In the genomic region with DNA sequence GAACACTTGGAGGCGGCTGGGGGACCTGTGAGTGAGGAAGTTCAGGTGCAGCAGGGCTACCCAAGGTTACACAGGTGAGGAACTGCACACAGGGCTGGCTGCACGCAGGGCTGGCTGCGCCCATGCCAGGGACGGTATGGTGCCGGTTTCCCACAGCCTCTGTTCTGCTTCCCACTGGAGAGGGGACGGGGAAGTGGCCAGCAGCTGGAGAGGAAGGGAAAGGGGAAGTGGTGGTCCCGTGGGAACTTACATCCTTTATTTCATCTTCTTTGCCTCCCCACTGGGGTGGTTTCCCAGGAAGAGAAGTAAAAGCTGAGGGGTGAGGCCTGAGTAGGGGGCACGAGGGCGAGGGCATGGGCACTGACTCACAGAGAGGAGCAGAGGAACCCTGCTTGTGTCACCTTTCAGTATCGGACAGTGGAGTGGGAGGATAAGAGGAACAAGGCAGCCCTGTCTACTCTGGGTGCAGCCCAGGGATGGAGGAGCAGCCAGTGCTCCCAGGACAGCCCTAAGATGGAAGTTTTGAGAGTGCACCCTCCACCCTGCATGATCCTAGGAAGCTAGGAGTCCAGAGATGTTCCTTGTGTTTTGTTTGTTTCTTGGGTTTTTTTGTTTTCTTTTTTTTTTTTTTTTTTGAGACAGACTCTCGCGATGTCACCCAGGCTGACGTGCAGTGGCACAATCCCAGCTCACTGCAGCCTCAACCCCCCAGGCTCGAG, we compare ENCODE assay signal across 1 cellular context.
A peak's percentile ranks its signal among the peaks of the same experiment; 100 is the strongest.
TF ChIP-seq lines count a peak whose summit lies in the region.

No MANE protein-coding gene starts in this region.

TF ChIP-seq in K562, 482 proteins besides CTCF, POLR2A, EP300 and RAD21:
- TF ChIP-seq SPI1 (IDR thresholded peaks at IDR 0.05; ENCODE audit: borderline replicate concordance, low read depth, low read length) = peak; percentile 87
- TF ChIP-seq ZNF263 (CRISPR knock-in tag; IDR thresholded peaks at IDR 0.05; ENCODE audit: borderline replicate concordance) = peak; percentile 80
- TF ChIP-seq HOXB6 (CRISPR knock-in tag; IDR thresholded peaks at IDR 0.05; ENCODE audit: borderline replicate concordance) = no peak
